Comparison of ENCODE assay signal across 10 cellular contexts in the genomic region with DNA sequence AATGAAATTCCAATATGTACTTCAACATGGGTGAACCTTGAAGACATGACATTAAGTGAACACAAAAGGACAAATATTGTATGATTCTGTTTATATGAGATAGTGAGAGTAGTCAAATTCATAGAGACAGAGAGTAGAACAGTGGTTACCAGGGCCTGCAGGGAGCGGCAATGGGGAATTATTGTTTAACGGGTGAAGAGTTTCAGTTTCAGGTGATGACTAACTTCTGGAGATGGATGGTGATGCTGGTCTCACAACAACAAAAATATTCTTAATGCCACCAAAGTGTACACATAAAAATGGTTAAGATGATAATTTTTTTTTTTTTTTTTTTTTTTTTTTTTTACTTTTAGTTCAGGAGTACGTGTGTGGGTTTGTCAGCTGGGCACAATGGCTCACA.
A peak's percentile ranks its signal among the peaks of the same experiment; 100 is the strongest.
DNase-seq lines count a peak whose midpoint lies in the region; ATAC-seq and TF ChIP-seq lines count a peak whose summit lies in the region.
"Had no signal": no experiment of that assay in that cellular context is flagged by ENCODE, and none has a peak within 500 bp of the region (broad histone marks: within the 10 kb centered on the region; RNA-seq: fewer than 3 reads in every experiment).

No MANE protein-coding gene starts in this region.

- no peak overlapping the region for H3K4me3 ChIP-seq in brain microvascular endothelial cell (ENCODE audit: low read depth, low read length)
- H3K4me3 ChIP-seq: mucosa of descending colon, testis had no signal

- no peaks in the 10 kb centered on the region for H3K36me3 ChIP-seq in brain microvascular endothelial cell (replicated peaks)

- no peaks in the 10 kb centered on the region for H3K27me3 ChIP-seq in brain microvascular endothelial cell (replicated peaks)
- H3K27me3 ChIP-seq: testis had no signal

- in situ Hi-C loops in G401 (cut with HindIII; ENCODE audit: low sequenced_read_pairs) = no loop called here
- in situ Hi-C loops in brain microvascular endothelial cell (cut with HindIII; ENCODE audit: low pct_ligation_motif_present, low sequenced_read_pairs) = no loop called here

- ATAC-seq in GM19035 (IDR thresholded peaks at IDR 0.05; ENCODE audit: unreplicated experiment) (peak; percentile 96), HG02759 (IDR thresholded peaks at IDR 0.05; ENCODE audit: unreplicated experiment) (peak; percentile 95), HG03558 (IDR thresholded peaks at IDR 0.05; ENCODE audit: extremely low read depth, unreplicated experiment) (peak; percentile 97), esophagus mucosa (no peak)
- ATAC-seq: mucosa of descending colon had no signal

- no peak overlapping the region for H3K27ac ChIP-seq in brain microvascular endothelial cell
- H3K27ac ChIP-seq: testis had no signal

- DNase-seq in GM10266 (ENCODE audit: extremely low spot score) = peak; percentile 40
- DNase-seq in NOMO-1 treated with DMSO at 0.1 percent for 48 hours (lab: John Stamatoyannopoulos, UW; ENCODE audit: unreplicated experiment) = no peak
- no peak for DNase-seq in G401 (ENCODE audit: low spot score)
- no peak for DNase-seq in brain microvascular endothelial cell
- DNase-seq: mucosa of descending colon, testis had no signal

- TF ChIP-seq CTCF in GM10266 (IDR thresholded peaks at IDR 0.05; ENCODE audit: control insufficient read depth, insufficient read depth, low read depth, missing control alignments) (no peak), brain microvascular endothelial cell (IDR thresholded peaks at IDR 0.05; ENCODE audit: low read depth, low read length, missing control alignments) (no peak)
